In genomic region chr16:81737885-81738536, GRCh38 we compare ENCODE assay signal across 8 cellular contexts. TPM values are rescaled to one million over a fixed set of nuclear protein-coding genes. Genes with fewer than 3 reads are reported as not detected.
A peak's percentile ranks its signal among the peaks of the same experiment; 100 is the strongest.
DNase-seq lines count a peak whose midpoint lies in the region; ATAC-seq and TF ChIP-seq lines count a peak whose summit lies in the region.

No MANE protein-coding gene starts in this region.

- H3K79me1 ChIP-seq in IMR-90 (ENCODE audit: low read depth in 1 of 2, low read length in 2 of 2), result no peaks in the 10 kb centered on the region

- no peaks in the 10 kb centered on the region for H3K9me2 ChIP-seq in OCI-LY7 (ENCODE audit: insufficient read depth, low read length)

- H4K8ac ChIP-seq in IMR-90 (ENCODE audit: low read depth in 2 of 2, low read length in 2 of 2), result no peak overlapping the region

- no peak overlapping the region for H2BK15ac ChIP-seq in IMR-90 (ENCODE audit: low read depth, low read length)

- H3K36me3 ChIP-seq in IMR-90 (ENCODE audit: control insufficient read depth, insufficient read depth, low read length) (no peaks in the 10 kb centered on the region), OCI-LY7 (ENCODE audit: insufficient read depth, low read length) (peaks cover 5% of the 10 kb centered on the region)

- TF ChIP-seq POLR2A in IMR-90 (IDR thresholded peaks at IDR 0.05; ENCODE audit: low read depth, low read length), result no peak

- H4K20me1 ChIP-seq in IMR-90 (ENCODE audit: insufficient read depth, low read length), result no peaks in the 10 kb centered on the region
- no peaks in the 10 kb centered on the region for H4K20me1 ChIP-seq in OCI-LY7 (ENCODE audit: insufficient read depth, low read length)

- H3K36me3 Mint-ChIP-seq in Calu3 (ENCODE audit: insufficient read depth, unreplicated experiment), result no peaks in the 10 kb centered on the region
- H3K36me3 Mint-ChIP-seq in naive thymus-derived CD8-positive, alpha-beta T cell, result no peaks in the 10 kb centered on the region
- H3K36me3 Mint-ChIP-seq in stimulated activated effector memory CD8-positive, alpha-beta T cell treated with anti-CD3 and anti-CD28 coated beads, Interleukin-12 subunit alpha, Interleukin-12 subunit beta, amount 100 ng/mL, for 72 hours, result no peaks in the 10 kb centered on the region

- intact Hi-C loops in Calu3 (cut with micrococcal nuclease; ENCODE audit: unreplicated experiment), result loop anchor here (1.0 to 10.0 kb wide), 4 partner anchors 335 to 703 kb away; partner anchors contain the start of gene ATMIN
- intact Hi-C loops in IMR-90 (cut with micrococcal nuclease), result loop anchor here (1.0 kb wide), 3 partner anchors 372 to 703 kb away; partner anchors contain the start of gene ATMIN
- intact Hi-C loops in OCI-LY7 (cut with micrococcal nuclease; ENCODE audit: unreplicated experiment), result loop anchor here (1.0 to 10.0 kb wide), 10 partner anchors 47 to 733 kb away; partner anchors contain the start of genes ATMIN, C16orf46, CENPN and CMC2

- in situ Hi-C loops in IMR-90 (cut with MboI; ENCODE audit: low sequenced_read_pairs), result loop anchor here (25.0 kb wide), 2 partner anchors 701 to 1551 kb away; partner anchors contain the start of gene ATMIN

- no peak overlapping the region for H3K18ac ChIP-seq in IMR-90 (ENCODE audit: low read depth, low read length)

- dilution Hi-C loops in IMR-90 (cut with HindIII; ENCODE audit: low sequenced_read_pairs, unreplicated experiment), result no loop called here

- no peak overlapping the region for H3K14ac ChIP-seq in IMR-90 (replicated peaks; ENCODE audit: low read depth, low read length)

- no peak overlapping the region for H2BK5ac ChIP-seq in IMR-90 (ENCODE audit: low read depth, low read length, poor library complexity, severe bottlenecking)

- peak; percentile 60 for ATAC-seq in GM21515 (IDR thresholded peaks at IDR 0.05; ENCODE audit: unreplicated experiment)
- ATAC-seq in IMR-90 (ENCODE audit: low read depth), result peak; percentile 95
- peak; percentile 96 for ATAC-seq in esophagus mucosa
- peak; percentile 98 to 99 for ATAC-seq in naive thymus-derived CD8-positive, alpha-beta T cell
- ATAC-seq in stimulated activated effector memory CD8-positive, alpha-beta T cell treated with anti-CD3 and anti-CD28 coated beads, Interleukin-12 subunit alpha, Interleukin-12 subunit beta, amount 100 ng/mL, for 72 hours, result peak; percentile 92

- peaks cover 3% of the 10 kb centered on the region; the same call in 1 of the 2 replicates for H3K9me3 ChIP-seq in IMR-90 (ENCODE audit: control insufficient read depth, insufficient read depth, low read length)
- H3K9me3 ChIP-seq in OCI-LY7 (ENCODE audit: low read length), result no peaks in the 10 kb centered on the region

- H3K27ac ChIP-seq in IMR-90 (ENCODE audit: insufficient read depth, low read length) (no peak overlapping the region), OCI-LY7 (ENCODE audit: low read depth, low read length, poor library complexity, severe bottlenecking) (peak overlapping the region; percentile 89)

- H3K9ac ChIP-seq in IMR-90 (ENCODE audit: low read depth, low read length), result no peak overlapping the region

- POLR2A ChIA-PET in IMR-90 (lab: Charles Lee; ENCODE audit: unreplicated experiment) (interaction anchor here (0.6 kb wide), 1 partner anchor 666 kb away, joined by 6 read pairs; no protein-coding TSS in a partner anchor), OCI-LY7 (lab: Charles Lee) (interaction anchor here (1.2 to 4.1 kb wide), 5 partner anchors 11 to 23 kb away, joined by 3 to 26 read pairs (median 5); no protein-coding TSS in a partner anchor)
- POLR2A ChIA-PET in naive thymus-derived CD8-positive, alpha-beta T cell (lab: Charles Lee), result interaction anchor here (1.0 kb wide), 1 partner anchor 702 kb away, joined by 3 read pairs; no protein-coding TSS in a partner anchor

- TF ChIP-seq RAD21 in IMR-90 (IDR thresholded peaks at IDR 0.05; ENCODE audit: low read length), result peak; percentile 90

- peaks cover 11% of the 10 kb centered on the region for H3K27me3 Mint-ChIP-seq in Calu3 (ENCODE audit: unreplicated experiment)
- H3K27me3 Mint-ChIP-seq in naive thymus-derived CD8-positive, alpha-beta T cell, result no peaks in the 10 kb centered on the region

- peak overlapping the region; percentile 53 for H3K4me3 Mint-ChIP-seq in Calu3 (ENCODE audit: low read depth, unreplicated experiment)
- H3K4me3 Mint-ChIP-seq in naive thymus-derived CD8-positive, alpha-beta T cell, result peak overlapping the region; percentile 54 to 82 (median 74)
- H3K4me3 Mint-ChIP-seq in stimulated activated effector memory CD8-positive, alpha-beta T cell treated with anti-CD3 and anti-CD28 coated beads, Interleukin-12 subunit alpha, Interleukin-12 subunit beta, amount 100 ng/mL, for 72 hours, result peak overlapping the region; percentile 51

- H3K23ac ChIP-seq in IMR-90 (ENCODE audit: low read depth, low read length), result no peak overlapping the region

- peaks cover 30% of the 10 kb centered on the region for H3K79me2 ChIP-seq in OCI-LY7 (ENCODE audit: insufficient read depth, low read depth, low read length)

- peaks cover 4% of the 10 kb centered on the region; the same call in 1 of the 2 replicates for H3K27me3 ChIP-seq in IMR-90 (ENCODE audit: control insufficient read depth, insufficient read depth, low read length)

- no peak overlapping the region for H2AK5ac ChIP-seq in IMR-90 (ENCODE audit: low read depth, low read length)

- H3K4me3 ChIP-seq in IMR-90 (ENCODE audit: insufficient read depth, low read depth, low read length) (no peak overlapping the region), OCI-LY7 (ENCODE audit: low read depth, low read length, poor library complexity, severe bottlenecking) (peak overlapping the region; percentile 71)

- no peaks in the 10 kb centered on the region for H3K4me1 ChIP-seq in IMR-90 (ENCODE audit: control insufficient read depth, insufficient read depth, low read length)
- peaks cover 52% of the 10 kb centered on the region for H3K4me1 ChIP-seq in OCI-LY7 (ENCODE audit: insufficient read depth, low read length, poor library complexity, severe bottlenecking)

- H3K56ac ChIP-seq in IMR-90 (ENCODE audit: extremely low read depth, insufficient read depth, low read length), result no peak overlapping the region

- DNase-seq in Calu3, result peak; percentile 92
- DNase-seq in IMR-90, result peak; percentile 60
- DNase-seq in OCI-LY7 (ENCODE audit: low spot score), result peak; percentile 92
- peak; percentile 85 for DNase-seq in activated T-cell treated with anti-CD3 and anti-CD28 coated beads for 4 hours
- peak; percentile 70 to 93 (median 83) for DNase-seq in naive thymus-derived CD8-positive, alpha-beta T cell
- DNase-seq in stimulated activated effector memory CD8-positive, alpha-beta T cell treated with anti-CD3 and anti-CD28 coated beads, Interleukin-12 subunit alpha, Interleukin-12 subunit beta, amount 100 ng/mL, for 72 hours (ENCODE audit: low spot score in 2 of 2), result peak; percentile 74 to 92

- 25% methylated on average over 8 of the region's 22 CpGs; no CpG with 5 or more reads in 1 of the 2 experiments for WGBS in IMR-90 (ENCODE audit: extremely low coverage in 2 of 2, insufficient read length in 1 of 2), 2 experiments

- no TSS peak for BruUV-seq in Calu3 (replicated peaks; lab: Mats Ljungman, UMichigan)
- BruUV-seq in IMR-90 (replicated peaks; lab: Mats Ljungman, UMichigan), result no TSS peak
- no TSS peak for BruUV-seq in OCI-LY7 (replicated peaks; lab: Mats Ljungman, UMichigan)

- TF ChIP-seq CTCF in Calu3 (IDR thresholded peaks at IDR 0.05; ENCODE audit: unreplicated experiment), result peak; percentile 94
- TF ChIP-seq CTCF in IMR-90 (conservative IDR thresholded peaks at IDR 0.05; ENCODE audit: low read depth, low read length), result peak; percentile 87
- TF ChIP-seq CTCF in OCI-LY7 (conservative IDR thresholded peaks at IDR 0.05; ENCODE audit: low read length), result peak; percentile 92

- H4K91ac ChIP-seq in IMR-90 (ENCODE audit: insufficient read depth, low read depth, low read length), result no peak overlapping the region

- peaks cover 4% of the 10 kb centered on the region for H3K9me3 Mint-ChIP-seq in Calu3 (ENCODE audit: low read depth, unreplicated experiment)
- H3K9me3 Mint-ChIP-seq in naive thymus-derived CD8-positive, alpha-beta T cell, result no peaks in the 10 kb centered on the region
- H3K9me3 Mint-ChIP-seq in stimulated activated effector memory CD8-positive, alpha-beta T cell treated with anti-CD3 and anti-CD28 coated beads, Interleukin-12 subunit alpha, Interleukin-12 subunit beta, amount 100 ng/mL, for 72 hours, result no peaks in the 10 kb centered on the region

- CTCF ChIA-PET in Calu3 (lab: Charles Lee), result interaction anchor here (0.6 to 1.0 kb wide), 3 partner anchors 24 to 372 kb away, joined by 3 to 4 read pairs (median 3); no protein-coding TSS in a partner anchor
- CTCF ChIA-PET in IMR-90 (lab: Yijun Ruan, JAX), result interaction anchor here (0.6 to 1.4 kb wide), 3 partner anchors 14 to 703 kb away, joined by 3 to 6 read pairs (median 3); no protein-coding TSS in a partner anchor
- CTCF ChIA-PET in OCI-LY7 (lab: Charles Lee; ENCODE audit: unreplicated experiment), result interaction anchor here (1.1 kb wide), 1 partner anchor 8 kb away, joined by 5 read pairs; no protein-coding TSS in a partner anchor

- H2BK20ac ChIP-seq in IMR-90 (ENCODE audit: low read depth, low read length), result no peak overlapping the region

- no peaks in the 10 kb centered on the region for H3K4me1 Mint-ChIP-seq in Calu3 (ENCODE audit: low read depth, unreplicated experiment)
- H3K4me1 Mint-ChIP-seq in naive thymus-derived CD8-positive, alpha-beta T cell, result peaks cover 3 to 30% (median 8%) of the 10 kb centered on the region in 4 donors
- H3K4me1 Mint-ChIP-seq in stimulated activated effector memory CD8-positive, alpha-beta T cell treated with anti-CD3 and anti-CD28 coated beads, Interleukin-12 subunit alpha, Interleukin-12 subunit beta, amount 100 ng/mL, for 72 hours, result peaks cover 8% of the 10 kb centered on the region

- no peak overlapping the region for H3K27ac Mint-ChIP-seq in Calu3 (ENCODE audit: unreplicated experiment)
- H3K27ac Mint-ChIP-seq in naive thymus-derived CD8-positive, alpha-beta T cell, result peak overlapping the region in 7 of 10 donors; percentile 69 to 85 (median 72)
- no peak overlapping the region for H3K27ac Mint-ChIP-seq in stimulated activated effector memory CD8-positive, alpha-beta T cell treated with anti-CD3 and anti-CD28 coated beads, Interleukin-12 subunit alpha, Interleukin-12 subunit beta, amount 100 ng/mL, for 72 hours

- H3K4ac ChIP-seq in IMR-90 (ENCODE audit: low read depth, low read length), result no peak overlapping the region

- H2BK120ac ChIP-seq in IMR-90 (ENCODE audit: low read depth, low read length), result no peak overlapping the region

- H3K9me1 ChIP-seq in IMR-90 (ENCODE audit: insufficient read depth, low read length), result no peaks in the 10 kb centered on the region

- H2AFZ ChIP-seq in IMR-90 (replicated peaks; ENCODE audit: low read length, poor library complexity) (peak overlapping the region; percentile 76), OCI-LY7 (ENCODE audit: low read length) (peak overlapping the region; percentile 88)

- H4K5ac ChIP-seq in IMR-90 (ENCODE audit: low read depth, low read length), result no peak overlapping the region

- H2AK9ac ChIP-seq in IMR-90 (replicated peaks; ENCODE audit: low read depth, low read length, poor library complexity), result no peak overlapping the region

- H3K4me2 ChIP-seq in IMR-90 (ENCODE audit: low read depth, low read length) (peak overlapping the region; percentile 74), OCI-LY7 (ENCODE audit: low read length) (peak overlapping the region; percentile 97)

RNA-seq across cellular contexts. Expression of gene PLCG2, which starts 41.1 kb away (rescaled TPM):
- total RNA-seq in Calu3 (2022), result 3.4 and 13.7 TPM in 2 replicates
- total RNA-seq in IMR-90 (2012; rRNA removed), result 0.18 and 0.28 TPM in 2 replicates
- 0.04 and 0.14 TPM in 2 replicates for polyA plus RNA-seq in IMR-90 (2012; rRNA removed)
- 0.02 and 0.08 TPM in 2 replicates for polyA plus RNA-seq in IMR-90 (2012; cell fraction: cytosol; rRNA removed)
- polyA plus RNA-seq in IMR-90 (2012; cell fraction: nucleus; rRNA removed; ENCODE audit: low replicate concordance), result 0.04 and 0.17 TPM in 2 replicates
- 196 and 198 TPM in 2 replicates for total RNA-seq in OCI-LY7 (2014; rRNA removed; shearing (Covaris generic))
- 464 and 485 TPM in 2 replicates for total RNA-seq in OCI-LY7 (2022)
- total RNA-seq in esophagus mucosa, result 8.6 TPM
- 10 to 100 TPM; 12.1 to 12.5 TPM for total RNA-seq in naive thymus-derived CD8-positive, alpha-beta T cell
- polyA plus RNA-seq in naive thymus-derived CD8-positive, alpha-beta T cell, result 1 to 10 TPM in 1 of 3 donors, under 1 TPM in 2; 0.11 to 8.7 (median 0.19) TPM

Comparison
In these comparisons a context has a peak if more than half of its experiments do, and no peak if none do; other contexts are left out.
1. H3K27ac Mint-ChIP-seq: peak in naive thymus-derived CD8-positive, alpha-beta T cell (7 of 10); none in Calu3 (single experiment) and stimulated activated effector memory CD8-positive, alpha-beta T cell treated with anti-CD3 and anti-CD28 coated beads, Interleukin-12 subunit alpha, Interleukin-12 subunit beta, amount 100 ng/mL, for 72 hours (single experiment).
2. RNA of gene PLCG2, which starts 41.1 kb away (total RNA-seq): 196 to 485 TPM in OCI-LY7; 12.1 to 12.5 TPM in naive thymus-derived CD8-positive, alpha-beta T cell, 8.6 TPM in esophagus mucosa (single experiment), 3.4 to 13.7 TPM in Calu3 and 0.18 to 0.28 TPM in IMR-90; every median in the first group is over 10 times any median in the second.
3. Peak in every context shown above with its lines, with median percentiles within 50 percentile points of each other: DNase-seq, H3K4me3 Mint-ChIP-seq, CTCF ChIP-seq and ATAC-seq.